In the genomic region with DNA sequence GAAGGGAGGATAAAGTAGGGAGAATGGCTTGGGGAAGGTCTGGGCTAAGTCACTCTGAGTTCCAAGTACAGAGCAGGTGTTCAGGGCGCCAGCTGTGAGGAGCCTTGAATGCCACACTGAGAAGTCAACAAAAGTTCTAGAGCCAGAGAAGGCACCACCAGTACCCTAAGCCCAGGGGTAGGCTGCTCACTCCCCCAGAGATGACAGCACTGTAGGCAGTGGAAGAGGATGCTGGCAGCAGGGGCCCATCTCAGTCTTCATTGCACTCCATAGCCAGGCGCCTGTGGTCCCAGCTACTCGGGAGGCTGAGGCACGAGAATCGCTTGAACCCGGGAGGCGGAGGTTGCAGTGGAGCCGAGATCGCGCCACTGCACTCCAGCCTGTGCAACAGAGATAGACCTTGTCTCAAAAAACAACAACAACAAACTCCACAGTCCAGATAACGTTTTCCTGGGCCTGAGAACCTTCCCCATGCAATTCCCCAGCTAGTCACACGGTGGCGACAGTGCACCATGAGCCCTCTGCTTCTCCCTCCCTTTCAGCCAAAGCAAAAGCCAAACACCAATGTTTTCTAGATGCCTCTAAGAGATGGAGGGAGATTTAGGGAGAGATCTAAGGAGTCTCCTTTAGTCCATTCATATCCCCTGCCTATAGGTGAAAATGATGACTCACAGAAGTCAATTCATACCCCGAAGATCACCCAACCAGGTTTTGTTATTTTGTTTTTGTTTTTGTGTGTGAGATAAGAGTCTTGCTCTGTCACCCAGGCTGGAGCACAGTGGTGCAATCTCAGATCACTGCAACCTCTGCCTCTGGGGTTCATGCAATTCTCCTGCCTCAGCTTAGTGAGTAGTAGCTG, we compare ENCODE assay signal across 8 cellular contexts. TPM values are rescaled to one million over a fixed set of nuclear protein-coding genes. Genes with fewer than 3 reads are reported as not detected.
A peak's percentile ranks its signal among the peaks of the same experiment; 100 is the strongest.
DNase-seq lines count a peak whose midpoint lies in the region; ATAC-seq and TF ChIP-seq lines count a peak whose summit lies in the region.

No MANE protein-coding gene starts in this region.

- ATAC-seq in GM18517 (IDR thresholded peaks at IDR 0.05; ENCODE audit: unreplicated experiment) (peak; percentile 58), left cardiac atrium (peak; percentile 35 to 50), HG03565 (IDR thresholded peaks at IDR 0.05; ENCODE audit: unreplicated experiment) (no peak)

- no peak for TF ChIP-seq POLR2A in NB4 (IDR thresholded peaks at IDR 0.05; ENCODE audit: extremely low read depth, insufficient read length)

- H3K4me3 ChIP-seq in NB4 (ENCODE audit: low read depth, low read length): no peak overlapping the region

- in situ Hi-C loops in ACHN (cut with HindIII; ENCODE audit: low pct_ligation_motif_present, low pct_unique_long_range_greater_than_20kb, low sequenced_read_pairs): no loop called here

- peak overlapping the region; percentile 57 for H3K27ac ChIP-seq in angular gyrus (ENCODE audit: low read depth, low read length)

- peak; percentile 65 for DNase-seq in ACHN
- DNase-seq in NB4 (ENCODE audit: low read depth): peak; percentile 74
- DNase-seq in T-helper 2 cell: peak; percentile 51 to 78 (median 63)
- peak; percentile 59 for DNase-seq in left cardiac atrium
- peak; percentile 93 for DNase-seq in retina

- intact Hi-C loops in left cardiac atrium (cut with DNase I): loop anchor here (2.0 to 10.0 kb wide), 5 partner anchors 43 to 453 kb away; partner anchors contain the start of genes PRELID1 (in 1 of the 2) and RAB24 (in 1 of the 2)

- TF ChIP-seq CTCF in NB4 (IDR thresholded peaks at IDR 0.05; ENCODE audit: low read depth, low read length): peak; percentile 99

RNA-seq across cellular contexts. Expression of gene NSD1, which starts 19.8 kb away (rescaled TPM):
- 10 to 100 TPM; 40.6 to 44.2 TPM for total RNA-seq in left cardiac atrium

RNA-seq across cellular contexts. Expression of gene FGFR4, which starts 27.1 kb away (rescaled TPM):
- 1 to 10 TPM in 1 of 2 donors, under 1 TPM in 1; 0.92 to 1.4 TPM for total RNA-seq in left cardiac atrium
